ENCODE assay signal across 2 cellular contexts in the genomic region with DNA sequence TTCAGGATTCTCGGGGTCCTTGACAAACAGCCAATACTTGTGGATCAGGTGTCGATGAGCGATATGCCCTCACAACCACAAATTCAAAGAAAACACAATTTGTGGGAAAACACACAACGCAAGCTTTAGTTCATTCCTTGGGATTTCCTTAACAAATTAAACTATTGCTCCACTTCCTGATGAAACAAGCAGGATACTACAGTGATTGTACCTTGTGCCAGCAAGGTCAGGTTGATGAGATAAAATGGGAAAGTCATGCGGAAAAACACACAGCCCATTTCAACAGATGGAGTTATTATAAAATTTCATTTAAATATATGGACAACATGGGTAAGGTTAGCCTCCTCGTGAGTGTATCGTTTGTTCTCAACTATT.
TF ChIP-seq lines count a peak whose summit lies in the region.

No MANE protein-coding gene starts in this region.

TF ChIP-seq in K562, 482 proteins besides CTCF, POLR2A, EP300 and RAD21:
- TF ChIP-seq, protein P1, sequence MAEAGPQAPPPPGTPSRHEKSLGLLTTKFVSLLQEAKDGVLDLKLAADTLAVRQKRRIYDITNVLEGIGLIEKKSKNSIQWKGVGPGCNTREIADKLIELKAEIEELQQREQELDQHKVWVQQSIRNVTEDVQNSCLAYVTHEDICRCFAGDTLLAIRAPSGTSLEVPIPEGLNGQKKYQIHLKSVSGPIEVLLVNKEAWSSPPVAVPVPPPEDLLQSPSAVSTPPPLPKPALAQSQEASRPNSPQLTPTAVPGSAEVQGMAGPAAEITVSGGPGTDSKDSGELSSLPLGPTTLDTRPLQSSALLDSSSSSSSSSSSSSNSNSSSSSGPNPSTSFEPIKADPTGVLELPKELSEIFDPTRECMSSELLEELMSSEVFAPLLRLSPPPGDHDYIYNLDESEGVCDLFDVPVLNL (CRISPR knock-in tag; IDR thresholded peaks at IDR 0.05; ENCODE audit: low read depth), result no peak
- TF ChIP-seq ZFX (CRISPR knock-in tag; IDR thresholded peaks at IDR 0.05), result peak; percentile 16; the same call in 1 of the 2 replicates
- TF ChIP-seq, protein P2, sequence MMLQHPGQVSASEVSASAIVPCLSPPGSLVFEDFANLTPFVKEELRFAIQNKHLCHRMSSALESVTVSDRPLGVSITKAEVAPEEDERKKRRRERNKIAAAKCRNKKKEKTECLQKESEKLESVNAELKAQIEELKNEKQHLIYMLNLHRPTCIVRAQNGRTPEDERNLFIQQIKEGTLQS (IDR thresholded peaks at IDR 0.05), result 0 out of 2 replicates have a peak, but pooled peaks have one; percentile 6
- TF ChIP-seq, protein P2 (CRISPR knock-in tag; conservative IDR thresholded peaks at IDR 0.05), result no peak
TF ChIP-seq in K562: peak in this region for 2.

TF ChIP-seq in endothelial cell of umbilical vein, 7 proteins besides CTCF, POLR2A, EP300 and RAD21:
- TF ChIP-seq GATA2 (IDR thresholded peaks at IDR 0.05; ENCODE audit: insufficient read depth, insufficient read length, low read depth, low read length) (peak; percentile 9), FOS (IDR thresholded peaks at IDR 0.05; ENCODE audit: borderline replicate concordance, insufficient read depth, low read length) (no peak)
